In the genomic region with DNA sequence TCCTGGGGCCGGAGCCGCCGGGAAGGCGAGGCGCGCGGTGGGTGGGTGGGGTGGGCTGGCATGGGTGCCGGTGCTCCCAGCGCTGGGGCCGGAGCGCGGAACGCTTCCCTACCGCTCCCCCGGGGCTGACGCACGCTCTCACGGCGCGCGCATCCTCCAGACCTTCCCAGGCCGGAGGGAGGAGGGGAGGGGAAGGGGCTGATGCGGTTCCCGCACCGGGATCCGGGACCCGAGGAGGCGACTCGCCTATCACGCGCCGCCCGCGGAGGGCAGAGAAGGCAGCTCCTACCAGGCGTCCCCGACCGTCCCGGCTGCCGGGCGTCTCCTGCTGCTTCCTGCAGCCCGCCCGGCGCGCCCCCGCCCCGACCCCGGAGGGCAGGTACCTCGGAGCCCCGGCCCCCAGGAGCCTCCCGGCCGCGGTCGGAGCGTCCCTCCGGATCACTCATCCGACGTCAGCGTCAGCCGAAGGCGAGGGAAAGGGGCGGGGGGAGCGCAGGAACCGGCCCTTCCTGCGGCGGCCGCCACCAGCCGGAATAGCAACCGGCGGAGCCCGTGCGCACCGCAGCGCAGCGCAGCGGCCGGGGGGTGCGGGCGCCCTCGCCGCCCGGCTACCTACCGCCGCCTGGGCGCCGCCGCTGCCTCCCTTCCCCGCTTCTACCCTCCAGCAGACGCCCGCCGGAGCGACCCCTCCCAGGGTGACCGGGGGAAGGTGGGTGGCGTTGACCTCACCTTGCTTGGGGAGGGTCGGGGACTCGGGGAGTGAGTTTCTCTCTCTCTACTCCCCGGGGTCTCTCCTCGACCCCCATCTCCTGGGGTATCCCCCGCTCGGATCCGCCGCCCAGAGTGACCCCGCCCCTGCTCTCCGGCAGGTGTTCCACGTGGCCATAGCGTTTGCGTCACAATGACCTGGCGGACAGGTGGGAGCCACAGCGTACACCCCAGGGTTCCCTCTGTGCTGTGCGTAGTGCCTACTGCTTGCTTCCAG, we compare ENCODE assay signal across 8 cellular contexts. TPM values are rescaled to one million over a fixed set of nuclear protein-coding genes. Genes with fewer than 3 reads are reported as not detected.
DNase-seq lines count a peak whose midpoint lies in the region; ATAC-seq, FAIRE-seq and TF ChIP-seq lines count a peak whose summit lies in the region.

A gene (minus strand): TSS at position 457 of the 985 bp plus-strand sequence. CDS start 26,241 bp downstream, outside the sequence.

- no peak for TF ChIP-seq CTCF in D721Med (IDR thresholded peaks at IDR 0.05; ENCODE audit: insufficient read depth, missing control alignments)

- peak; percentile 49 for ATAC-seq in GM21526 (IDR thresholded peaks at IDR 0.05; ENCODE audit: low FRiP score, unreplicated experiment)

- no peaks in the 10 kb centered on the region for H3K27me3 ChIP-seq in layer of hippocampus (ENCODE audit: control insufficient read depth, insufficient read depth, low read length)

- FAIRE-seq in D721Med (lab: Jason Lieb, UNC) = no peak

- H3K27ac ChIP-seq in layer of hippocampus (ENCODE audit: low read depth, low read length) = peak within 1 kb of the TSS; percentile 42

- DNase-seq in DMS53 (lab: John Stamatoyannopoulos, UW) (peak; percentile 98), M059J (ENCODE audit: low read depth) (peak; percentile 8), SW 1271 (lab: John Stamatoyannopoulos, UW) (peak; percentile 71 to 73), cortex of kidney (lab: John Stamatoyannopoulos, UW) (peak; percentile 65), D721Med (ENCODE audit: insufficient read length, low spot score) (no peak)
- DNase-seq in stimulated activated CD4-positive, alpha-beta T cell treated with anti-CD3 and anti-CD28 coated beads, Interleukin-1b, Interleukin-23, amount 100 ng/mL, for 48 hours = peak; percentile 8

RNA-seq across cellular contexts. Expression of the gene that starts here (rescaled TPM):
- total RNA-seq in M059J (2014; rRNA removed; shearing (Covaris generic)) = not detected in 2 replicates

Comparison
In these comparisons a context has a peak if more than half of its experiments do, and no peak if none do; other contexts are left out.
1. Peak in DNase-seq in M059J; RNA of the gene not detected or under 1 TPM.